ENCODE assay signal across 17 cellular contexts in the genomic region with DNA sequence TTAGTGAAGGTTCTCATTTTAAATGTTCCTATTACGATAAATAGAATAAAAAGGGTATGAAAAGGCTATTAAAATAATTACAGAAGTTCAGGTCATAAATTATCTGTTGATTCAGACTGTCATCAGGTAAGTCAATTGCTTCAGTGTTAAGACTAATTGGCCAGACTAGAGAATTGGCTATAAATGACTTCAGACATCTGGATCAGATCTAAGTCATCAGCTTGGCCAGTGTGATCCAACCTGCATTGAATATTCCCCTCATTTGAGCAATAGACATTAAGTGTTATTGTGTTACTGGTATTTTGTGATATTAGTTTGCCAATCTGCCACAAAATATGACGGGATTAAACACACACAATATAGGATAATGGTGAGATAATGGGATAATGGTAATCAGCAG.
"Had no signal": no experiment of that assay in that cellular context is flagged by ENCODE, and none has a peak within 500 bp of the region (broad histone marks: within the 10 kb centered on the region; RNA-seq: fewer than 3 reads in every experiment).

No MANE protein-coding gene starts in this region.

- H3K27ac ChIP-seq: left lung, skin epidermis, VCaP had no signal

- DNase-seq: activated CD4-positive, alpha-beta T cell treated with anti-CD3 and anti-CD28 coated beads for 1 hour; activated CD4-positive, alpha-beta T cell treated with anti-CD3 and anti-CD28 coated beads, Interleukin-2, amount 50 U/mL, for 48 hours; activated naive CD4-positive, alpha-beta T cell treated with anti-CD3 and anti-CD28 coated beads, Interleukin-2, amount 50 U/mL, for 16 hours; activated T-cell treated with anti-CD3 and anti-CD28 coated beads, Interleukin-2, amount 50 U/mL, for 24 hours; islet precursor cell; left lung; mammary epithelial cell; natural killer cell; stimulated activated CD4-positive, alpha-beta T cell treated with anti-CD3 and anti-CD28 coated beads, Interleukin-4, amount 100 ng/mL, for 24 hours; stimulated activated naive CD8-positive, alpha-beta T cell treated with anti-CD3 and anti-CD28 coated beads, Interleukin-15, Interleukin-2, amounts not matched to agents 100 U/mL and 50 U/mL, for 24 hours; T-helper 1 cell had no signal

- H3K9me3 ChIP-seq: left lung had no signal

- FAIRE-seq: colon, endometrium had no signal

- ATAC-seq: left lung; natural killer cell; stimulated activated naive CD8-positive, alpha-beta T cell treated with anti-CD3 and anti-CD28 coated beads, Interleukin-15, Interleukin-2, amounts not matched to agents 100 U/mL and 50 U/mL, for 24 hours had no signal

- H3K36me3 Mint-ChIP-seq: natural killer cell, type B pancreatic cell had no signal

- H3K36me3 ChIP-seq: left lung had no signal

- H3K4me3 ChIP-seq: hepatocyte, left lung, skin epidermis had no signal

- H3K4me3 Mint-ChIP-seq: activated T-cell treated with anti-CD3 and anti-CD28 coated beads, Interleukin-2, amount 50 U/mL, for 24 hours; natural killer cell had no signal

- H3K27ac Mint-ChIP-seq: activated T-cell treated with anti-CD3 and anti-CD28 coated beads, Interleukin-2, amount 50 U/mL, for 24 hours; natural killer cell had no signal

- H3K9me3 Mint-ChIP-seq: activated T-cell treated with anti-CD3 and anti-CD28 coated beads, Interleukin-2, amount 50 U/mL, for 24 hours; natural killer cell had no signal

- H3K4me1 Mint-ChIP-seq: natural killer cell had no signal

- H3K27me3 ChIP-seq: hepatocyte, left lung had no signal

- H3K4me2 ChIP-seq: hepatocyte had no signal

- H3K27me3 Mint-ChIP-seq: activated T-cell treated with anti-CD3 and anti-CD28 coated beads, Interleukin-2, amount 50 U/mL, for 24 hours; type B pancreatic cell had no signal

- H3K79me2 ChIP-seq: hepatocyte had no signal
